9 cellular contexts compared by ENCODE assay signal in genomic region chr16:27238016-27238587, GRCh38. TPM values are rescaled to one million over a fixed set of nuclear protein-coding genes. Genes with fewer than 3 reads are reported as not detected.
A peak's percentile ranks its signal among the peaks of the same experiment; 100 is the strongest.
DNase-seq lines count a peak whose midpoint lies in the region; ATAC-seq lines count a peak whose summit lies in the region.
"Had no signal": no experiment of that assay in that cellular context is flagged by ENCODE, and none has a peak within 500 bp of the region (broad histone marks: within the 10 kb centered on the region; RNA-seq: fewer than 3 reads in every experiment).

No MANE protein-coding gene starts in this region.

- peaks cover 0 to 11% of the 10 kb centered on the region in 2 donors for H3K36me3 ChIP-seq in muscle layer of duodenum (ENCODE audit: control insufficient read depth in 1 of 2, insufficient read depth in 2 of 2, low read length in 2 of 2)

- peak; percentile 1 for ATAC-seq in activated CD4-positive, alpha-beta T cell treated with anti-CD3 and anti-CD28 coated beads for 36 hours
- no peak for ATAC-seq in activated naive CD8-positive, alpha-beta T cell treated with anti-CD3 and anti-CD28 coated beads, Interleukin-2, amount 50 U/mL, for 24 hours

- no peaks in the 10 kb centered on the region for H3K9me3 Mint-ChIP-seq in activated CD4-positive, alpha-beta T cell treated with anti-CD3 and anti-CD28 coated beads for 36 hours (ENCODE audit: low read depth)
- H3K9me3 Mint-ChIP-seq in IgD-negative memory B cell: no peaks in the 10 kb centered on the region
- no peaks in the 10 kb centered on the region for H3K9me3 Mint-ChIP-seq in activated naive CD8-positive, alpha-beta T cell treated with anti-CD3 and anti-CD28 coated beads, Interleukin-2, amount 50 U/mL, for 24 hours

- no peak overlapping the region for H3K4me3 ChIP-seq in muscle layer of duodenum (ENCODE audit: low read depth in 1 of 2, low read length in 2 of 2)
- H3K4me3 ChIP-seq: SJSA1 had no signal

- H3K36me3 Mint-ChIP-seq in activated CD4-positive, alpha-beta T cell treated with anti-CD3 and anti-CD28 coated beads for 36 hours (ENCODE audit: low read depth): peaks cover 54% of the 10 kb centered on the region
- H3K36me3 Mint-ChIP-seq in IgD-negative memory B cell: no peaks in the 10 kb centered on the region
- peaks cover 32% of the 10 kb centered on the region for H3K36me3 Mint-ChIP-seq in activated naive CD8-positive, alpha-beta T cell treated with anti-CD3 and anti-CD28 coated beads, Interleukin-2, amount 50 U/mL, for 24 hours (ENCODE audit: low read depth)

- CTCF ChIA-PET in activated CD4-positive, alpha-beta T cell treated with anti-CD3 and anti-CD28 coated beads for 36 hours (lab: Charles Lee): interaction anchor here (0.5 to 7.5 kb wide), 4 partner anchors 14 to 130 kb away, joined by 3 to 80 read pairs (median 34); no protein-coding TSS in a partner anchor

- no peaks in the 10 kb centered on the region for H3K27me3 ChIP-seq in muscle layer of duodenum (ENCODE audit: low read depth, low read length)
- H3K27me3 ChIP-seq: SJSA1 had no signal

- DNase-seq in activated CD4-positive, alpha-beta T cell treated with anti-CD3 and anti-CD28 coated beads for 36 hours: peak; percentile 67
- no peak for DNase-seq in activated CD4-positive, alpha-beta T cell treated with anti-CD3 and anti-CD28 coated beads for 1 hour
- peak; percentile 63 for DNase-seq in activated naive CD8-positive, alpha-beta T cell treated with anti-CD3 and anti-CD28 coated beads, Interleukin-2, amount 50 U/mL, for 24 hours
- no peak for DNase-seq in NCI-H2171 treated with DMSO at 0.1 percent for 48 hours (lab: John Stamatoyannopoulos, UW)
- DNase-seq in NCI-H2081 treated with DMSO at 0.1 percent for 48 hours (lab: John Stamatoyannopoulos, UW): no peak
- DNase-seq in germinal center (ENCODE audit: low spot score): no peak

- peaks cover 10 to 29% of the 10 kb centered on the region in 2 donors for H3K4me1 ChIP-seq in muscle layer of duodenum (ENCODE audit: control insufficient read depth in 1 of 2, insufficient read depth in 2 of 2, low read length in 2 of 2)

- H3K27me3 Mint-ChIP-seq in activated CD4-positive, alpha-beta T cell treated with anti-CD3 and anti-CD28 coated beads for 36 hours: no peaks in the 10 kb centered on the region
- H3K27me3 Mint-ChIP-seq in IgD-negative memory B cell: no peaks in the 10 kb centered on the region
- H3K27me3 Mint-ChIP-seq in activated naive CD8-positive, alpha-beta T cell treated with anti-CD3 and anti-CD28 coated beads, Interleukin-2, amount 50 U/mL, for 24 hours: no peaks in the 10 kb centered on the region

- intact Hi-C loops in activated CD4-positive, alpha-beta T cell treated with anti-CD3 and anti-CD28 coated beads for 36 hours (cut with DNase I, micrococcal nuclease): loop anchor here in 1 of 2 experiments (5.0 to 10.0 kb wide), 2 partner anchors 641 to 947 kb away; no protein-coding TSS in a partner anchor

- no peaks in the 10 kb centered on the region for H3K9me3 ChIP-seq in muscle layer of duodenum (ENCODE audit: control insufficient read depth in 1 of 2, low read length in 2 of 2)
- H3K9me3 ChIP-seq: SJSA1 had no signal

- peaks cover 89% of the 10 kb centered on the region for H3K4me1 Mint-ChIP-seq in activated CD4-positive, alpha-beta T cell treated with anti-CD3 and anti-CD28 coated beads for 36 hours
- peaks cover 28 to 37% (median 32%) of the 10 kb centered on the region in 3 donors for H3K4me1 Mint-ChIP-seq in IgD-negative memory B cell
- H3K4me1 Mint-ChIP-seq in activated naive CD8-positive, alpha-beta T cell treated with anti-CD3 and anti-CD28 coated beads, Interleukin-2, amount 50 U/mL, for 24 hours: peaks cover 96% of the 10 kb centered on the region

- H3K27ac ChIP-seq in muscle layer of duodenum (ENCODE audit: low read length): peak overlapping the region; percentile 67
- H3K27ac ChIP-seq: SJSA1 had no signal

- H3K4me3 Mint-ChIP-seq in activated CD4-positive, alpha-beta T cell treated with anti-CD3 and anti-CD28 coated beads for 36 hours: peak overlapping the region; percentile 67
- peak overlapping the region; percentile 34 to 92 (median 86) for H3K4me3 Mint-ChIP-seq in IgD-negative memory B cell
- peak overlapping the region; percentile 61 for H3K4me3 Mint-ChIP-seq in activated naive CD8-positive, alpha-beta T cell treated with anti-CD3 and anti-CD28 coated beads, Interleukin-2, amount 50 U/mL, for 24 hours

- POLR2A ChIA-PET in activated CD4-positive, alpha-beta T cell treated with anti-CD3 and anti-CD28 coated beads for 36 hours (lab: Charles Lee): interaction anchor here (0.6 to 5.2 kb wide), 8 partner anchors 8 to 141 kb away, joined by 3 to 111 read pairs (median 8); no protein-coding TSS in a partner anchor

- H3K27ac Mint-ChIP-seq in activated CD4-positive, alpha-beta T cell treated with anti-CD3 and anti-CD28 coated beads for 36 hours: peak overlapping the region; percentile 100
- H3K27ac Mint-ChIP-seq in IgD-negative memory B cell: peak overlapping the region; percentile 30 to 86 (median 78)
- H3K27ac Mint-ChIP-seq in activated naive CD8-positive, alpha-beta T cell treated with anti-CD3 and anti-CD28 coated beads, Interleukin-2, amount 50 U/mL, for 24 hours: peak overlapping the region; percentile 100

RNA-seq across cellular contexts. Expression of gene NSMCE1, which starts 30.5 kb away (rescaled TPM):
- 100 to 1,000 TPM; 110 to 127 TPM for total RNA-seq in activated CD4-positive, alpha-beta T cell treated with anti-CD3 and anti-CD28 coated beads for 36 hours
- polyA plus RNA-seq in IgD-negative memory B cell: 78.1 TPM

RNA-seq across cellular contexts. Expression of gene KDM8, which starts 34.8 kb away (rescaled TPM):
- total RNA-seq in activated CD4-positive, alpha-beta T cell treated with anti-CD3 and anti-CD28 coated beads for 36 hours: 10 to 100 TPM in 1 of 2 experiments, 1 to 10 TPM in 1; 9.8 to 10.4 TPM
- 4.8 TPM for polyA plus RNA-seq in IgD-negative memory B cell

Comparison
In these comparisons a context has a peak if more than half of its experiments do, and no peak if none do; other contexts are left out.
1. DNase-seq: peak in activated CD4-positive, alpha-beta T cell treated with anti-CD3 and anti-CD28 coated beads for 36 hours (single experiment) and activated naive CD8-positive, alpha-beta T cell treated with anti-CD3 and anti-CD28 coated beads, Interleukin-2, amount 50 U/mL, for 24 hours (single experiment); none in activated CD4-positive, alpha-beta T cell treated with anti-CD3 and anti-CD28 coated beads for 1 hour (single experiment), NCI-H2171 treated with DMSO at 0.1 percent for 48 hours (single experiment), NCI-H2081 treated with DMSO at 0.1 percent for 48 hours (single experiment) and germinal center (single experiment).
2. Peak in every context shown above with its lines, with median percentiles within 50 percentile points of each other: H3K27ac Mint-ChIP-seq and H3K4me3 Mint-ChIP-seq.